ENCODE assay signal across 1 cellular context in the genomic region with DNA sequence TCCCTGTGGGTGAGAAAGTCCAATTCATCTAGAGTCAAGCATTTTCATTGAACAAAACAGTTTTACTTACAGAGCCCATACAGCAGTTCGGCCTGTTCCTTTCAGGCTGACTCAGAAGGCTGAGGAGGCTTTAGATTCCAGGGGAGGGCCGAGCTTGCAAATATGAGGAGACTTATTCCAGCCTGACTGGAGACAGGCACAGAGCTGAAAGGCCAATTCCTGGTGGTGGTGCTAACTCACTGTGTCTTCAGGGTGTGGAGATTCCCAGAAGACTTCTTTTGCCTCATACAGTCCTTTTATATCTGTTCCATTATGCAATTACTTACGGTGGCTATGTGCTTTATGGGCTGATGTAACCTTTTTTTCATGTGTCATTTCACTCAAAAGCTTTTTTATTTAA.
TF ChIP-seq lines count a peak whose summit lies in the region.

A gene with protein sequence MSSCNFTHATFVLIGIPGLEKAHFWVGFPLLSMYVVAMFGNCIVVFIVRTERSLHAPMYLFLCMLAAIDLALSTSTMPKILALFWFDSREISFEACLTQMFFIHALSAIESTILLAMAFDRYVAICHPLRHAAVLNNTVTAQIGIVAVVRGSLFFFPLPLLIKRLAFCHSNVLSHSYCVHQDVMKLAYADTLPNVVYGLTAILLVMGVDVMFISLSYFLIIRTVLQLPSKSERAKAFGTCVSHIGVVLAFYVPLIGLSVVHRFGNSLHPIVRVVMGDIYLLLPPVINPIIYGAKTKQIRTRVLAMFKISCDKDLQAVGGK (minus strand): TSS at position 271 of the 400 bp plus-strand sequence. CDS start 15,142 bp downstream, outside the sequence.

TF ChIP-seq in SK-N-SH, 30 proteins besides CTCF, POLR2A, EP300 and RAD21 (continued from another document):
- TF ChIP-seq EZH2phosphoT487 (IDR thresholded peaks at IDR 0.05; ENCODE audit: borderline replicate concordance, low read depth), result no peak
- TF ChIP-seq FOXM1 (IDR thresholded peaks at IDR 0.05; ENCODE audit: low read depth), result no peak
- no peak for TF ChIP-seq CHD2 (IDR thresholded peaks at IDR 0.05; ENCODE audit: low read length, partially characterized antibody)
- TF ChIP-seq MXI1 (IDR thresholded peaks at IDR 0.05; ENCODE audit: low read depth, low read length), result no peak
- TF ChIP-seq RFX5 (IDR thresholded peaks at IDR 0.05; ENCODE audit: low read length), result no peak
- no peak for TF ChIP-seq JUND (IDR thresholded peaks at IDR 0.05)
